18 cellular contexts compared by ENCODE assay signal in the genomic region with DNA sequence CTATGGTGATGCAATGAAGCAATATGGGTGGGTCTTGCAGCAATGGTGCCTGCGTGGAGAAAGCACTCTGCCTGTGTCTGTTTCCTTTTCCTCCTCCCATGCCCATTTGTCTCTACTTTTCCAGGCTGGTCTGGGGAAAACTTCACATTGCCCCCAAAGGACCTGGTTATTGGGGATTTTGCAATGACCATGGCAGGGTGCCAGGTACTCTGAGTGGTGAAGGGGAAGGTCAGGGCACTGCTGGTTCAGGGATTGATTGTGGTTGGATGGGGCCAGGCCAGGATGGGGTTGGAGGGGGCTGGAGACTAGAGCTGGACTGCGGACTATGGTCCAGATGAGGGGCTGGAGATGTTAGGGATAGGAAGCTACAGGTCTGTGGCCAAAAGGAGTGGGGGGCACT.
DNase-seq lines count a peak whose midpoint lies in the region; ATAC-seq lines count a peak whose summit lies in the region.
"Had no signal": no experiment of that assay in that cellular context is flagged by ENCODE, and none has a peak within 500 bp of the region (broad histone marks: within the 10 kb centered on the region; RNA-seq: fewer than 3 reads in every experiment).

No MANE protein-coding gene starts in this region.

- peaks cover 6 to 28% of the 10 kb centered on the region in 2 experiments for H3K27me3 ChIP-seq in mesenchymal stem cell (ENCODE audit: control insufficient read depth in 1 of 2, insufficient read depth in 1 of 2, low read length in 2 of 2)

- H3K4me3 ChIP-seq in mesenchymal stem cell (ENCODE audit: insufficient read depth in 1 of 2, low read depth in 1 of 2, low read length in 2 of 2), result no peak overlapping the region
- H3K4me3 ChIP-seq: A549, HAP-1 had no signal

- no peak overlapping the region for H2BK120ac ChIP-seq in mesenchymal stem cell (ENCODE audit: low read depth, low read length)

- no peak overlapping the region for H3K9ac ChIP-seq in mesenchymal stem cell (ENCODE audit: low read length)

- no peaks in the 10 kb centered on the region for H3K36me3 Mint-ChIP-seq in activated CD8-positive, alpha-beta memory T cell treated with anti-CD3 and anti-CD28 coated beads, Interleukin-2, amount 10 ng/mL, durations not matched to agents 7 days and 5 days

- no peak overlapping the region for H3K4me3 Mint-ChIP-seq in activated CD8-positive, alpha-beta memory T cell treated with anti-CD3 and anti-CD28 coated beads, Interleukin-2, amount 10 ng/mL, durations not matched to agents 7 days and 5 days
- H3K4me3 Mint-ChIP-seq: CD4-positive, alpha-beta T cell had no signal

- H3K23ac ChIP-seq in mesenchymal stem cell (ENCODE audit: low read length in 2 of 2), result no peak overlapping the region

- H2BK12ac ChIP-seq in mesenchymal stem cell (ENCODE audit: low read length in 2 of 2), result peak overlapping the region in 1 of 2 experiments; percentile 49

- no peak overlapping the region for H3K27ac Mint-ChIP-seq in activated CD8-positive, alpha-beta memory T cell treated with anti-CD3 and anti-CD28 coated beads, Interleukin-2, amount 10 ng/mL, durations not matched to agents 7 days and 5 days
- H3K27ac Mint-ChIP-seq: CD4-positive, alpha-beta T cell had no signal

- H2BK15ac ChIP-seq in mesenchymal stem cell (ENCODE audit: low read depth, poor library complexity, severe bottlenecking), result peak overlapping the region; percentile 29

- H3K9me3 Mint-ChIP-seq in activated CD8-positive, alpha-beta memory T cell treated with anti-CD3 and anti-CD28 coated beads, Interleukin-2, amount 10 ng/mL, durations not matched to agents 7 days and 5 days (ENCODE audit: low read depth), result no peaks in the 10 kb centered on the region
- H3K9me3 Mint-ChIP-seq: CD4-positive, alpha-beta T cell had no signal

- peaks cover 10% of the 10 kb centered on the region for H3K27me3 Mint-ChIP-seq in activated CD8-positive, alpha-beta memory T cell treated with anti-CD3 and anti-CD28 coated beads, Interleukin-2, amount 10 ng/mL, durations not matched to agents 7 days and 5 days

- H3K4me2 ChIP-seq in mesenchymal stem cell (ENCODE audit: low read length, poor library complexity, severe bottlenecking), result no peak overlapping the region
- H3K4me2 ChIP-seq: A549 had no signal

- no peaks in the 10 kb centered on the region for H3K79me1 ChIP-seq in mesenchymal stem cell (replicated peaks; ENCODE audit: low read length, poor library complexity, severe bottlenecking)

- no peak overlapping the region for H3K4ac ChIP-seq in mesenchymal stem cell (ENCODE audit: low read depth in 1 of 2, low read length in 2 of 2)

- H3K18ac ChIP-seq in mesenchymal stem cell (ENCODE audit: low read depth in 1 of 2, low read length in 2 of 2), result peak overlapping the region in 1 of 2 experiments; percentile 35

- no peak overlapping the region for H4K91ac ChIP-seq in mesenchymal stem cell (ENCODE audit: low read length)

- no peak overlapping the region for H2AK5ac ChIP-seq in mesenchymal stem cell (ENCODE audit: low read length, severe bottlenecking)

- peak; percentile 11 for DNase-seq in activated CD8-positive, alpha-beta memory T cell treated with anti-CD3 and anti-CD28 coated beads, Interleukin-2, amount 10 ng/mL, durations not matched to agents 7 days and 5 days
- no peak for DNase-seq in activated CD8-positive, alpha-beta memory T cell treated with anti-CD3 and anti-CD28 coated beads, Interleukin-2, amount 50 U/mL, for 4 hours
- peak; percentile 18 for DNase-seq in fibroblast of gingiva (ENCODE audit: low read depth)
- DNase-seq in mesenchymal stem cell, result no peak
- DNase-seq in stimulated activated naive CD8-positive, alpha-beta T cell treated with anti-CD3 and anti-CD28 coated beads, Interleukin-15, Interleukin-2, amounts not matched to agents 100 U/mL and 50 U/mL, for 24 hours, result no peak
- DNase-seq: AML-193; CD4-positive, alpha-beta T cell; DMS153; DMS79; GDM1; GOT3; KBM-7 had no signal

- H3K4me1 ChIP-seq in mesenchymal stem cell (ENCODE audit: control insufficient read depth, insufficient read depth, low read depth, low read length), result no peaks in the 10 kb centered on the region
- H3K4me1 ChIP-seq: A549, HAP-1 had no signal

- H3K14ac ChIP-seq in mesenchymal stem cell (ENCODE audit: low read length in 2 of 2), result peak overlapping the region in 1 of 2 experiments; percentile 74

- no peak overlapping the region for H2AFZ ChIP-seq in mesenchymal stem cell (ENCODE audit: low read depth, low read length)

- CTCF ChIA-PET in activated CD8-positive, alpha-beta memory T cell treated with anti-CD3 and anti-CD28 coated beads, Interleukin-2, amount 10 ng/mL, durations not matched to agents 7 days and 5 days (lab: Charles Lee), result interaction anchor here (0.7 to 8.2 kb wide), 8 partner anchors 10 to 298 kb away, joined by 3 to 59 read pairs (median 3); no protein-coding TSS in a partner anchor

- H3K27ac ChIP-seq in mesenchymal stem cell (ENCODE audit: low read length, poor library complexity, severe bottlenecking), result no peak overlapping the region
- H3K27ac ChIP-seq: 22Rv1, A549, C4-2B had no signal

- no peak for ATAC-seq in activated CD8-positive, alpha-beta memory T cell treated with anti-CD3 and anti-CD28 coated beads, Interleukin-2, amount 10 ng/mL, durations not matched to agents 7 days and 5 days
- no peak for ATAC-seq in HG02884 (IDR thresholded peaks at IDR 0.05; ENCODE audit: unreplicated experiment)
- no peak for ATAC-seq in GM18873 (IDR thresholded peaks at IDR 0.05; ENCODE audit: low FRiP score, unreplicated experiment)
- ATAC-seq in stimulated activated naive CD8-positive, alpha-beta T cell treated with anti-CD3 and anti-CD28 coated beads, Interleukin-15, Interleukin-2, amounts not matched to agents 100 U/mL and 50 U/mL, for 24 hours, result no peak
- ATAC-seq: A549 had no signal

- H3K36me3 ChIP-seq in mesenchymal stem cell (ENCODE audit: control insufficient read depth in 1 of 2, insufficient read depth in 2 of 2, low read depth in 1 of 2, low read length in 2 of 2), result no peaks in the 10 kb centered on the region
- H3K36me3 ChIP-seq: HAP-1 had no signal

- no peaks in the 10 kb centered on the region for H3K9me3 ChIP-seq in mesenchymal stem cell (ENCODE audit: control insufficient read depth, low read length)
- H3K9me3 ChIP-seq: A549, HAP-1 had no signal

- WGBS in mesenchymal stem cell, result 78% methylated on average over 2 of the region's 2 CpGs

- H3K4me1 Mint-ChIP-seq in activated CD8-positive, alpha-beta memory T cell treated with anti-CD3 and anti-CD28 coated beads, Interleukin-2, amount 10 ng/mL, durations not matched to agents 7 days and 5 days, result no peaks in the 10 kb centered on the region

- no peak overlapping the region for H2BK5ac ChIP-seq in mesenchymal stem cell (ENCODE audit: low read depth, low read length, poor library complexity, severe bottlenecking)

- H4K8ac ChIP-seq in mesenchymal stem cell (ENCODE audit: low read length), result no peak overlapping the region

Comparison
In these comparisons a context has a peak if more than half of its experiments do, and no peak if none do; other contexts are left out.
1. DNase-seq: peak in activated CD8-positive, alpha-beta memory T cell treated with anti-CD3 and anti-CD28 coated beads, Interleukin-2, amount 10 ng/mL, durations not matched to agents 7 days and 5 days (single experiment) and fibroblast of gingiva (single experiment); none in activated CD8-positive, alpha-beta memory T cell treated with anti-CD3 and anti-CD28 coated beads, Interleukin-2, amount 50 U/mL, for 4 hours (single experiment), mesenchymal stem cell (single experiment) and stimulated activated naive CD8-positive, alpha-beta T cell treated with anti-CD3 and anti-CD28 coated beads, Interleukin-15, Interleukin-2, amounts not matched to agents 100 U/mL and 50 U/mL, for 24 hours (single experiment).